ENCODE assay signal across 17 cellular contexts in the genomic region with DNA sequence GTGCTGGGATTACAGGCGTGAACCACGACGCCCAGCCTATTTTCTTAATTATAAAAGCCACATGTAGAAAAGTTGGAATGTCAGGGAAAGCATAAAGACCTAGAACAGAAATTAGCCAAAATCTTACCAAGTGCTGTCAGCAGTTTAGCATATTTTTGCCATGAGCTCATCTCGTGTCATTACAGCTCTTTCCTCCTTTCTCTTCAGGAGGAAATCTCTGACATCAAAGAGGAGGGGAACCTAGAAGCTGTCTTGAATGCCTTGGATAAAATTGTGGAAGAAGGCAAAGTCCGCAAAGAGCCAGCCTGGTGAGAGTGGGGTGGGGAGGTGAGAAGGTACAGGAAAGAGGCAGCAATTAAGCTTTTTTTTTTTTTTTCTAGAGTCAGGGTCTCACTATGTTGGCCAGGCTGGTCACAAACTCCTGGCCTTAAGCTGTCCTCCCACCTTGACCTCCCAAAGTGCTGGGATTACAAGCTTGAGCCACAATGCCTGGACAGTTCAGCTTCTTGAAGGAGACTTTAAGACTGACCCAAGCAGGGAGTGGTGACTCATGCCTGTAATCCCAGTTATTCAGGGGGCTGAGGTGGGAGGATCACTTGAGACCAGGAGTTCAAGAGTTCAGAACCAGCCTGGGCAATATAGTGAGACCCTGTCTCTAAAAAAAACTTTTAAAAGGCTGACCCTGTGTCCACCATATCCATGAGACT. TPM values are rescaled to one million over a fixed set of nuclear protein-coding genes. Genes with fewer than 3 reads are reported as not detected.
DNase-seq lines count a peak whose midpoint lies in the region; ATAC-seq, FAIRE-seq and TF ChIP-seq lines count a peak whose summit lies in the region.
"Had no signal": no experiment of that assay in that cellular context is flagged by ENCODE, and none has a peak within 500 bp of the region (broad histone marks: within the 10 kb centered on the region; RNA-seq: fewer than 3 reads in every experiment).

No MANE protein-coding gene starts in this region.

- no peak for FAIRE-seq in frontal cortex (lab: Jason Lieb, UNC)
- FAIRE-seq: kidney had no signal

- peak overlapping the region; percentile 27 for H3K27ac Mint-ChIP-seq in activated CD4-positive, alpha-beta T cell treated with anti-CD3 and anti-CD28 coated beads, Interleukin-2, amount 10 ng/mL, durations not matched to agents 24 days and 14 days
- no peak overlapping the region for H3K27ac Mint-ChIP-seq in WTC11
- peak overlapping the region; percentile 77 for H3K27ac Mint-ChIP-seq in type B pancreatic cell
- peak overlapping the region in 3 of 7 donors; percentile 26 to 53 (median 28) for H3K27ac Mint-ChIP-seq in CD14-positive monocyte
- H3K27ac Mint-ChIP-seq: activated CD8-positive, alpha-beta T cell treated with anti-CD3 and anti-CD28 coated beads, Interleukin-2, amount 10 ng/mL, durations not matched to agents 7 days and 5 days; neural progenitor cell; stimulated activated memory B cell treated with anti-CD40 and anti-IgM and Interleukin-4, amounts not matched to agents 10 μg/mL and 1 μg/mL and 100 μg/mL, for 72 hours; T-helper 2 cell treated with Interferon-gamma antibody and Interleukin-4, amounts not matched to agents 5 μg/mL and 100 μg/mL, for 36 hours had no signal

- CTCF ChIA-PET in WTC11 (lab: Charles Lee): interaction anchor here (0.6 to 5.3 kb wide), 8 partner anchors 8 to 212 kb away, joined by 4 to 34 read pairs (median 6); a partner anchor contains a TSS

- H3K4me1 Mint-ChIP-seq in activated CD4-positive, alpha-beta T cell treated with anti-CD3 and anti-CD28 coated beads, Interleukin-2, amount 10 ng/mL, durations not matched to agents 24 days and 14 days: peaks cover 9% of the 10 kb centered on the region
- H3K4me1 Mint-ChIP-seq in WTC11 (no peaks in the 10 kb centered on the region), type B pancreatic cell (ENCODE audit: unreplicated experiment) (no peaks in the 10 kb centered on the region), CD14-positive monocyte (no peaks in the 10 kb centered on the region)
- H3K4me1 Mint-ChIP-seq: neural progenitor cell; stimulated activated memory B cell treated with anti-CD40 and anti-IgM and Interleukin-4, amounts not matched to agents 10 μg/mL and 1 μg/mL and 100 μg/mL, for 72 hours had no signal

- POLR2A ChIA-PET in WTC11 (lab: Charles Lee): interaction anchor here (0.7 kb wide), 1 partner anchor 12 kb away, joined by 4 read pairs; no protein-coding TSS in a partner anchor

- ATAC-seq in WTC11: no peak
- ATAC-seq: activated CD8-positive, alpha-beta T cell treated with anti-CD3 and anti-CD28 coated beads, Interleukin-2, amount 10 ng/mL, durations not matched to agents 7 days and 5 days; stimulated activated memory B cell treated with anti-CD40 and anti-IgM and Interleukin-4, amounts not matched to agents 10 μg/mL and 1 μg/mL and 100 μg/mL, for 72 hours had no signal

- no peak for DNase-seq in activated CD4-positive, alpha-beta T cell treated with anti-CD3 and anti-CD28 coated beads, Interleukin-2, amount 10 ng/mL, durations not matched to agents 24 days and 14 days
- DNase-seq in activated CD4-positive, alpha-beta T cell treated with anti-CD3 and anti-CD28 coated beads for 1 hour: no peak
- no peak for DNase-seq in WTC11 (ENCODE audit: low spot score)
- peak; percentile 81 for DNase-seq in fibroblast of villous mesenchyme (ENCODE audit: low read depth)
- no peak for DNase-seq in type B pancreatic cell (ENCODE audit: extremely low spot score, unreplicated experiment)
- no peak for DNase-seq in CD14-positive monocyte (ENCODE audit: low spot score)
- DNase-seq in inferior parietal cortex (ENCODE audit: extremely low spot score): no peak
- DNase-seq in frontal cortex (ENCODE audit: low spot score in 2 of 2): no peak
- DNase-seq: 8988T; activated CD8-positive, alpha-beta T cell treated with anti-CD3 and anti-CD28 coated beads, Interleukin-2, amount 10 ng/mL, durations not matched to agents 7 days and 5 days; adrenal gland; kidney; NCI-H146; NK-92 treated with Interleukin-12 subunit alpha and Interleukin-12 subunit beta, amount 100 ng/mL, for 24 hours had no signal

- H3K4me3 Mint-ChIP-seq in activated CD4-positive, alpha-beta T cell treated with anti-CD3 and anti-CD28 coated beads, Interleukin-2, amount 10 ng/mL, durations not matched to agents 24 days and 14 days: no peak overlapping the region
- H3K4me3 Mint-ChIP-seq in WTC11 (no peak overlapping the region), type B pancreatic cell (no peak overlapping the region), CD14-positive monocyte (no peak overlapping the region)
- H3K4me3 Mint-ChIP-seq: activated CD8-positive, alpha-beta T cell treated with anti-CD3 and anti-CD28 coated beads, Interleukin-2, amount 10 ng/mL, durations not matched to agents 7 days and 5 days; neural progenitor cell; stimulated activated memory B cell treated with anti-CD40 and anti-IgM and Interleukin-4, amounts not matched to agents 10 μg/mL and 1 μg/mL and 100 μg/mL, for 72 hours; T-helper 2 cell treated with Interferon-gamma antibody and Interleukin-4, amounts not matched to agents 5 μg/mL and 100 μg/mL, for 36 hours had no signal

- H3K27me3 Mint-ChIP-seq in activated CD4-positive, alpha-beta T cell treated with anti-CD3 and anti-CD28 coated beads, Interleukin-2, amount 10 ng/mL, durations not matched to agents 24 days and 14 days: no peaks in the 10 kb centered on the region
- H3K27me3 Mint-ChIP-seq in WTC11 (ENCODE audit: low read depth) (no peaks in the 10 kb centered on the region), type B pancreatic cell (no peaks in the 10 kb centered on the region), CD14-positive monocyte (ENCODE audit: low read depth in 3 of 3) (peaks cover 0 to 3% (median 0%) of the 10 kb centered on the region in 3 donors)
- H3K27me3 Mint-ChIP-seq: stimulated activated memory B cell treated with anti-CD40 and anti-IgM and Interleukin-4, amounts not matched to agents 10 μg/mL and 1 μg/mL and 100 μg/mL, for 72 hours had no signal

- H3K9me3 Mint-ChIP-seq in activated CD4-positive, alpha-beta T cell treated with anti-CD3 and anti-CD28 coated beads, Interleukin-2, amount 10 ng/mL, durations not matched to agents 24 days and 14 days: no peaks in the 10 kb centered on the region
- H3K9me3 Mint-ChIP-seq in WTC11 (no peaks in the 10 kb centered on the region), type B pancreatic cell (no peaks in the 10 kb centered on the region), CD14-positive monocyte (peaks cover 0 to 1% (median 0%) of the 10 kb centered on the region in 7 donors)
- H3K9me3 Mint-ChIP-seq: neural progenitor cell; stimulated activated memory B cell treated with anti-CD40 and anti-IgM and Interleukin-4, amounts not matched to agents 10 μg/mL and 1 μg/mL and 100 μg/mL, for 72 hours; T-helper 2 cell treated with Interferon-gamma antibody and Interleukin-4, amounts not matched to agents 5 μg/mL and 100 μg/mL, for 36 hours had no signal

- H3K4me3 ChIP-seq in fibroblast of villous mesenchyme (ENCODE audit: low read depth, low read length): no peak overlapping the region
- H3K4me3 ChIP-seq: adrenal gland, neural progenitor cell had no signal

- peaks cover 46% of the 10 kb centered on the region for H3K36me3 Mint-ChIP-seq in activated CD4-positive, alpha-beta T cell treated with anti-CD3 and anti-CD28 coated beads, Interleukin-2, amount 10 ng/mL, durations not matched to agents 24 days and 14 days (ENCODE audit: low read depth)
- H3K36me3 Mint-ChIP-seq in WTC11 (peaks cover 47% of the 10 kb centered on the region), type B pancreatic cell (peaks cover 21% of the 10 kb centered on the region), CD14-positive monocyte (peaks cover 61 to 86% of the 10 kb centered on the region in 2 donors)

- intact Hi-C loops in activated CD4-positive, alpha-beta T cell treated with anti-CD3 and anti-CD28 coated beads, Interleukin-2, amount 10 ng/mL, durations not matched to agents 24 days and 14 days (cut with micrococcal nuclease): no loop called here
- intact Hi-C loops in CD14-positive monocyte (cut with micrococcal nuclease): no loop called here

- TF ChIP-seq CTCF in WTC11 (IDR thresholded peaks at IDR 0.05): no peak
- no peak for TF ChIP-seq CTCF in fibroblast of villous mesenchyme (IDR thresholded peaks at IDR 0.05; ENCODE audit: insufficient read depth, low read depth, low read length)
- no peak for TF ChIP-seq CTCF in type B pancreatic cell (conservative IDR thresholded peaks at IDR 0.05)
- no peak for TF ChIP-seq CTCF in CD14-positive monocyte (IDR thresholded peaks at IDR 0.05)

RNA-seq across cellular contexts. Expression of a gene that starts 8.4 kb away (rescaled TPM):
- 1.9 and 2.3 TPM in 2 replicates for total RNA-seq in activated CD4-positive, alpha-beta T cell treated with anti-CD3 and anti-CD28 coated beads, Interleukin-2, amount 10 ng/mL, durations not matched to agents 24 days and 14 days
- 2.3 to 3.8 TPM (median 2.6 TPM) in 3 replicates for total RNA-seq in WTC11 (2021)
- total RNA-seq in fibroblast of villous mesenchyme: not detected in 2 replicates
- 0.64 and 3.1 TPM in 2 replicates for total RNA-seq in type B pancreatic cell (ENCODE audit: low replicate concordance)
- not detected for polyA plus RNA-seq in CD14-positive monocyte
- total RNA-seq in frontal cortex: not detected

RNA-seq across cellular contexts. Expression of a gene that starts 14.3 kb away (rescaled TPM):
- total RNA-seq in activated CD4-positive, alpha-beta T cell treated with anti-CD3 and anti-CD28 coated beads, Interleukin-2, amount 10 ng/mL, durations not matched to agents 24 days and 14 days: 4.2 and 4.6 TPM in 2 replicates
- total RNA-seq in WTC11 (2021) (5.9 to 7.9 TPM (median 6.5 TPM) in 3 replicates), fibroblast of villous mesenchyme (0.43 and 0.64 TPM in 2 replicates), type B pancreatic cell (ENCODE audit: low replicate concordance) (9.2 and 19.0 TPM in 2 replicates), frontal cortex (7.7 TPM)
- polyA plus RNA-seq in CD14-positive monocyte: not detected

RNA-seq across cellular contexts. Expression of a gene that starts 20.8 kb away (rescaled TPM):
- 107 and 113 TPM in 2 replicates for total RNA-seq in activated CD4-positive, alpha-beta T cell treated with anti-CD3 and anti-CD28 coated beads, Interleukin-2, amount 10 ng/mL, durations not matched to agents 24 days and 14 days
- 112 to 129 TPM (median 115 TPM) in 3 replicates for total RNA-seq in WTC11 (2021)
- 30.2 and 50.9 TPM in 2 replicates for total RNA-seq in fibroblast of villous mesenchyme
- total RNA-seq in type B pancreatic cell (ENCODE audit: low replicate concordance): 56.1 and 62.0 TPM in 2 replicates
- polyA plus RNA-seq in CD14-positive monocyte: 10 to 100 TPM; 86.1 to 90.4 TPM
- total RNA-seq in frontal cortex: 26.5 TPM

RNA-seq across cellular contexts. Expression of a gene that starts 39.7 kb away (rescaled TPM):
- 61.0 and 67.9 TPM in 2 replicates for total RNA-seq in activated CD4-positive, alpha-beta T cell treated with anti-CD3 and anti-CD28 coated beads, Interleukin-2, amount 10 ng/mL, durations not matched to agents 24 days and 14 days
- total RNA-seq in WTC11 (2021) (17.9 to 29.1 TPM (median 19.7 TPM) in 3 replicates), fibroblast of villous mesenchyme (17.1 and 18.6 TPM in 2 replicates), type B pancreatic cell (ENCODE audit: low replicate concordance) (18.6 and 21.8 TPM in 2 replicates), frontal cortex (8.6 TPM)
- polyA plus RNA-seq in CD14-positive monocyte: 10 to 100 TPM; 17.1 to 28.8 TPM

RNA-seq across cellular contexts. Expression of a gene that starts 49.1 kb away (rescaled TPM):
- 93.8 and 95.8 TPM in 2 replicates for total RNA-seq in activated CD4-positive, alpha-beta T cell treated with anti-CD3 and anti-CD28 coated beads, Interleukin-2, amount 10 ng/mL, durations not matched to agents 24 days and 14 days
- 87.7 to 109 TPM (median 91.1 TPM) in 3 replicates for total RNA-seq in WTC11 (2021)
- total RNA-seq in fibroblast of villous mesenchyme: 52.2 and 63.5 TPM in 2 replicates
- 91.0 and 91.3 TPM in 2 replicates for total RNA-seq in type B pancreatic cell (ENCODE audit: low replicate concordance)
- polyA plus RNA-seq in CD14-positive monocyte: 1 to 10 TPM; 4.4 to 7.0 TPM
- 27.3 TPM for total RNA-seq in frontal cortex
